In the genomic region with DNA sequence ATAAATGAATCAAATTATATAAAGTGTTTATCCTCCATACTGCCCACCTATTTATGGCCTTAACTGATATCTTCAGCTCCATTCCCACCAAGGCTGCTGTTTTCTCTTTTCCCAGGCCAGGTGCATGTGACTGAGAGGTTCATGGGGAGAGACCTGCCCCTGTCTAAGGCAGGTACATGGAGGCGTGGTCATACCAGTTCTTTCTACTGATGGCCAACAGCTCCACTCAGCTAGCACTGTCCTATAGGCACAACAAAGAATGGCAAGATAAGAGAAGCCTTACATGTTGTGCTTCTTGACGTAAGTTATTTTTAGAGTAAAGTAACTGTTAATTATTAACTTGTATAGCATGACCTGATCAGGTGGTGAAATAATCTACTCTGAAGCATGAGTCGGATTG, we compare ENCODE assay signal across 18 cellular contexts. TPM values are rescaled to one million over a fixed set of nuclear protein-coding genes. Genes with fewer than 3 reads are reported as not detected.
DNase-seq lines count a peak whose midpoint lies in the region; ATAC-seq lines count a peak whose summit lies in the region.
"Had no signal": no experiment of that assay in that cellular context is flagged by ENCODE, and none has a peak within 500 bp of the region (broad histone marks: within the 10 kb centered on the region; RNA-seq: fewer than 3 reads in every experiment).

No MANE protein-coding gene starts in this region.

- ATAC-seq in left colon = peak; percentile 38
- no peak for ATAC-seq in HG02981 (IDR thresholded peaks at IDR 0.05; ENCODE audit: unreplicated experiment)
- no peak for ATAC-seq in HG02884 (IDR thresholded peaks at IDR 0.05; ENCODE audit: unreplicated experiment)
- ATAC-seq: HCT116, K562 had no signal

- intact Hi-C loops in left colon (cut with DNase I, micrococcal nuclease) = no loop called here

- DNase-seq in DMS53 (lab: John Stamatoyannopoulos, UW) (peak; percentile 96), NCI-H526 (lab: John Stamatoyannopoulos, UW) (peak; percentile 4 to 38), left colon (no peak)
- no peak for DNase-seq in activated CD4-positive, CD25-positive, alpha-beta regulatory T cell (lab: John Stamatoyannopoulos, UW)
- DNase-seq: ACHN; BE2C; C1 segment of cervical spinal cord; CD4-positive, CD25-positive, alpha-beta regulatory T cell; CD8-positive, alpha-beta memory T cell; DMS153; GOT3; H7; IMR-90 had no signal

RNA-seq across cellular contexts. Expression of a gene that starts 16.8 kb away (rescaled TPM):
- total RNA-seq in left colon = not detected
- total RNA-seq: CD4-positive, CD25-positive, alpha-beta regulatory T cell; CD8-positive, alpha-beta memory T cell; H7; HT1080; IMR-90; K562 had no signal

Comparison
In these comparisons a context has a peak if more than half of its experiments do, and no peak if none do; other contexts are left out.
1. DNase-seq: peak in DMS53 (single experiment) and NCI-H526 (2 of 2); none in left colon (0 of 2) and activated CD4-positive, CD25-positive, alpha-beta regulatory T cell (0 of 4).